Comparison of ENCODE assay signal across 18 cellular contexts in genomic region chr2:51903728-51904127, GRCh38.
DNase-seq lines count a peak whose midpoint lies in the region; TF ChIP-seq lines count a peak whose summit lies in the region.
"Had no signal": no experiment of that assay in that cellular context is flagged by ENCODE, and none has a peak within 500 bp of the region (broad histone marks: within the 10 kb centered on the region; RNA-seq: fewer than 3 reads in every experiment).

No MANE protein-coding gene starts in this region.

- H3K27me3 ChIP-seq in mammary epithelial cell (ENCODE audit: insufficient read depth, low read length), result no peaks in the 10 kb centered on the region
- no peaks in the 10 kb centered on the region for H3K27me3 ChIP-seq in MM.1S (replicated peaks; ENCODE audit: insufficient read depth, low read length)
- H3K27me3 ChIP-seq: BLaER1 had no signal

- H2AFZ ChIP-seq in mammary epithelial cell (ENCODE audit: low read depth, low read length), result no peak overlapping the region
- no peak overlapping the region for H2AFZ ChIP-seq in MM.1S (ENCODE audit: low read length)

- DNase-seq in MCF 10A (ENCODE audit: unreplicated experiment) (peak; percentile 3), mammary epithelial cell (no peak), NAMALWA (ENCODE audit: low spot score) (peak; percentile 5), iPS-NIHi11 (ENCODE audit: low spot score) (peak; percentile 7), GM10248 (ENCODE audit: extremely low spot score) (no peak), progenitor cell of endocrine pancreas (ENCODE audit: low spot score, unreplicated experiment) (no peak), MM.1S (no peak), NCI-H1092 treated with DMSO at 0.1 percent for 48 hours (lab: John Stamatoyannopoulos, UW) (no peak)
- DNase-seq: 8988T; CD4-positive, alpha-beta memory T cell; DMS79 treated with DMSO at 0.1 percent for 48 hours; GF-D8; HCEC 1CT; HFFc6 had no signal

- H3K27me3 Mint-ChIP-seq in MCF 10A (ENCODE audit: insufficient read depth, unreplicated experiment) (no peaks in the 10 kb centered on the region), progenitor cell of endocrine pancreas (no peaks in the 10 kb centered on the region)
- H3K27me3 Mint-ChIP-seq: CD4-positive, alpha-beta memory T cell; IgD-negative memory B cell had no signal

- in situ Hi-C loops in mammary epithelial cell (cut with MboI; ENCODE audit: low sequenced_read_pairs in 2 of 2), result no loop called here

- no peaks in the 10 kb centered on the region for H3F3A ChIP-seq in MM.1S (ENCODE audit: insufficient read depth, low read length)

- no peaks in the 10 kb centered on the region for H3K4me1 ChIP-seq in mammary epithelial cell (ENCODE audit: insufficient read depth, low read length)
- no peaks in the 10 kb centered on the region for H3K4me1 ChIP-seq in MM.1S (ENCODE audit: low read length)
- H3K4me1 ChIP-seq: BLaER1 had no signal

- CTCF ChIA-PET in MCF 10A (lab: Yijun Ruan, JAX) (interaction anchor here (0.7 kb wide), 1 partner anchor 311 kb away, joined by 3 read pairs; no protein-coding TSS in a partner anchor), mammary epithelial cell (lab: Charles Lee; ENCODE audit: low non-redundant PET) (no interaction called here), GM10248 (lab: Yijun Ruan, JAX) (no interaction called here)

- TF ChIP-seq CTCF in MCF 10A (IDR thresholded peaks at IDR 0.05; ENCODE audit: unreplicated experiment) (no peak), mammary epithelial cell (conservative IDR thresholded peaks at IDR 0.05 in 1 of 2, IDR thresholded peaks at IDR 0.05 in 1 of 2; ENCODE audit: extremely low read depth in 1 of 2, insufficient read depth in 1 of 2, low read depth in 1 of 2, low read length in 2 of 2) (no peak), GM10248 (IDR thresholded peaks at IDR 0.05; ENCODE audit: control extremely low read depth, extremely low read depth, low read depth, missing control alignments) (no peak), progenitor cell of endocrine pancreas (IDR thresholded peaks at IDR 0.05; ENCODE audit: unreplicated experiment) (no peak), MM.1S (IDR thresholded peaks at IDR 0.05; ENCODE audit: low read length) (no peak)

- H3K27ac Mint-ChIP-seq in MCF 10A (ENCODE audit: low read depth, unreplicated experiment) (no peak overlapping the region), progenitor cell of endocrine pancreas (no peak overlapping the region)
- H3K27ac Mint-ChIP-seq: CD14-positive monocyte; CD4-positive, alpha-beta memory T cell; HFFc6; IgD-negative memory B cell had no signal

- dilution Hi-C loops in mammary epithelial cell (cut with HindIII; ENCODE audit: low sequenced_read_pairs), result no loop called here

- POLR2A ChIA-PET in MCF 10A (lab: Yijun Ruan, JAX) (no interaction called here), GM10248 (lab: Yijun Ruan, JAX) (no interaction called here)

- H3K4me1 Mint-ChIP-seq in MCF 10A (ENCODE audit: insufficient read depth, unreplicated experiment) (no peaks in the 10 kb centered on the region), progenitor cell of endocrine pancreas (ENCODE audit: low read depth) (no peaks in the 10 kb centered on the region)
- H3K4me1 Mint-ChIP-seq: CD14-positive monocyte; CD4-positive, alpha-beta memory T cell; IgD-negative memory B cell had no signal

- H4K20me1 ChIP-seq in mammary epithelial cell (ENCODE audit: insufficient read depth, low read length) (no peaks in the 10 kb centered on the region), MM.1S (ENCODE audit: insufficient read depth, low read length) (no peaks in the 10 kb centered on the region)
- H4K20me1 ChIP-seq: BLaER1 had no signal

- no peaks in the 10 kb centered on the region for H3K9me3 ChIP-seq in mammary epithelial cell (replicated peaks; ENCODE audit: insufficient read depth, low read length)
- no peaks in the 10 kb centered on the region for H3K9me3 ChIP-seq in MM.1S (replicated peaks; ENCODE audit: insufficient read depth, low read length)
- H3K9me3 ChIP-seq: BLaER1 had no signal

- intact Hi-C loops in MCF 10A (cut with micrococcal nuclease), result no loop called here
- intact Hi-C loops in mammary epithelial cell (cut with micrococcal nuclease), result no loop called here

- H3K36me3 Mint-ChIP-seq in MCF 10A (ENCODE audit: insufficient read depth, unreplicated experiment), result no peaks in the 10 kb centered on the region
- H3K36me3 Mint-ChIP-seq in progenitor cell of endocrine pancreas (ENCODE audit: insufficient read depth), result no peaks in the 10 kb centered on the region
- H3K36me3 Mint-ChIP-seq: CD14-positive monocyte; CD4-positive, alpha-beta memory T cell; IgD-negative memory B cell had no signal

- no peaks in the 10 kb centered on the region for H3K9me2 ChIP-seq in MM.1S (replicated peaks; ENCODE audit: insufficient read depth, low read length)

- no peaks in the 10 kb centered on the region for H3K9me3 Mint-ChIP-seq in MCF 10A (ENCODE audit: unreplicated experiment)
- no peaks in the 10 kb centered on the region for H3K9me3 Mint-ChIP-seq in progenitor cell of endocrine pancreas (ENCODE audit: low read depth)

- H3K36me3 ChIP-seq in mammary epithelial cell (ENCODE audit: insufficient read depth, low read length) (no peaks in the 10 kb centered on the region), MM.1S (replicated peaks; ENCODE audit: insufficient read depth, low read length) (no peaks in the 10 kb centered on the region)
- H3K36me3 ChIP-seq: BLaER1 had no signal

- H3K79me2 ChIP-seq in mammary epithelial cell (ENCODE audit: insufficient read depth, low read length) (no peaks in the 10 kb centered on the region), MM.1S (ENCODE audit: low read length) (no peaks in the 10 kb centered on the region)

- H3K9ac ChIP-seq in mammary epithelial cell (ENCODE audit: insufficient read depth, low read length), result no peak overlapping the region
- no peak overlapping the region for H3K9ac ChIP-seq in MM.1S (ENCODE audit: low read length)
- H3K9ac ChIP-seq: BLaER1 had no signal

- H3K4me3 Mint-ChIP-seq in MCF 10A (ENCODE audit: unreplicated experiment), result no peak overlapping the region
- no peak overlapping the region for H3K4me3 Mint-ChIP-seq in progenitor cell of endocrine pancreas (ENCODE audit: low read depth)
- H3K4me3 Mint-ChIP-seq: CD14-positive monocyte; CD4-positive, alpha-beta memory T cell; HFFc6; IgD-negative memory B cell had no signal

- H3K4me2 ChIP-seq in mammary epithelial cell (ENCODE audit: insufficient read depth, low read depth, low read length) (no peak overlapping the region), MM.1S (ENCODE audit: low read depth, low read length) (no peak overlapping the region)
- H3K4me2 ChIP-seq: BLaER1 had no signal

- H3K27ac ChIP-seq in mammary epithelial cell (ENCODE audit: insufficient read depth, low read depth, low read length) (no peak overlapping the region), MM.1S (ENCODE audit: low read length) (no peak overlapping the region)
- H3K27ac ChIP-seq: BLaER1 had no signal

- H3K4me3 ChIP-seq in mammary epithelial cell (replicated peaks in 1 of 3; ENCODE audit: insufficient read depth in 1 of 3, low read depth in 2 of 3, low read length in 3 of 3), result no peak overlapping the region
- no peak overlapping the region for H3K4me3 ChIP-seq in MM.1S (ENCODE audit: low read length)
- H3K4me3 ChIP-seq: BLaER1, GM12878 had no signal

- BruUV-seq in MCF 10A (replicated peaks; lab: Mats Ljungman, UMichigan) (no TSS peak), mammary epithelial cell (replicated peaks; lab: Mats Ljungman, UMichigan) (no TSS peak)

- WGBS in mammary epithelial cell (ENCODE audit: low coverage, missing lambda C conversion rate), result 25% methylated on average over 1 of the region's 1 CpG

Comparison
In these comparisons a context has a peak if more than half of its experiments do, and no peak if none do; other contexts are left out.
1. DNase-seq: peak in MCF 10A (single experiment), NAMALWA (single experiment) and iPS-NIHi11 (single experiment); none in mammary epithelial cell (single experiment), GM10248 (single experiment), progenitor cell of endocrine pancreas (single experiment), MM.1S (single experiment) and NCI-H1092 treated with DMSO at 0.1 percent for 48 hours (single experiment).